In genomic region chr1:242515555-242515954, GRCh38 we compare ENCODE assay signal across 11 cellular contexts. TPM values are rescaled to one million over a fixed set of nuclear protein-coding genes. Genes with fewer than 3 reads are reported as not detected.
"Had no signal": no experiment of that assay in that cellular context is flagged by ENCODE, and none has a peak within 500 bp of the region (broad histone marks: within the 10 kb centered on the region; RNA-seq: fewer than 3 reads in every experiment).

No MANE protein-coding gene starts in this region.

- DNase-seq: GM23248, GOT3, H7, H9, HCEC 1CT, HFFc6 had no signal

- H3K9me3 ChIP-seq: HAP-1 had no signal

- H3K27ac ChIP-seq: GM23248 had no signal

- H3K4me3 Mint-ChIP-seq: GM23338, H9, HFFc6 had no signal

- H3K9me3 Mint-ChIP-seq: GM23338 had no signal

- H3K4me1 ChIP-seq: HAP-1 had no signal

- H3K36me3 ChIP-seq: HAP-1 had no signal

- H3K27ac Mint-ChIP-seq: GM23338, HFFc6 had no signal

- FAIRE-seq: H1, H54 had no signal

- ATAC-seq: GM23338, HCT116 had no signal

- H3K4me2 ChIP-seq: GM23338 had no signal

- H3K4me3 ChIP-seq: GM23248, GM23338, HAP-1 had no signal

- H3K9ac ChIP-seq: GM23248 had no signal

- H2AFZ ChIP-seq: GM23248, GM23338 had no signal

RNA-seq across cellular contexts. Expression of gene PLD5, which starts 8.9 kb away (rescaled TPM):
- total RNA-seq: GM23248, HFFc6 had no signal
